1 cellular context compared by ENCODE assay signal in genomic region chr1:10001016-10001665, GRCh38.
TF ChIP-seq lines count a peak whose summit lies in the region.

No MANE protein-coding gene starts in this region.

TF ChIP-seq in GM12878, 131 proteins besides CTCF, POLR2A, EP300 and RAD21:
- TF ChIP-seq BCL3 (IDR thresholded peaks at IDR 0.05; ENCODE audit: borderline replicate concordance, insufficient read depth, low read depth, low read length, poor library complexity, severe bottlenecking): peak; percentile 71
- no peak for TF ChIP-seq MYC (IDR thresholded peaks at IDR 0.05; ENCODE audit: insufficient read depth, insufficient read length, insufficient replicate concordance, low read length, severe bottlenecking)
- TF ChIP-seq PML (IDR thresholded peaks at IDR 0.05; ENCODE audit: low read length): no peak
- no peak for TF ChIP-seq ZZZ3 (IDR thresholded peaks at IDR 0.05; ENCODE audit: control insufficient read depth, insufficient read length, low read depth)
